1 cellular context compared by ENCODE assay signal in the genomic region with DNA sequence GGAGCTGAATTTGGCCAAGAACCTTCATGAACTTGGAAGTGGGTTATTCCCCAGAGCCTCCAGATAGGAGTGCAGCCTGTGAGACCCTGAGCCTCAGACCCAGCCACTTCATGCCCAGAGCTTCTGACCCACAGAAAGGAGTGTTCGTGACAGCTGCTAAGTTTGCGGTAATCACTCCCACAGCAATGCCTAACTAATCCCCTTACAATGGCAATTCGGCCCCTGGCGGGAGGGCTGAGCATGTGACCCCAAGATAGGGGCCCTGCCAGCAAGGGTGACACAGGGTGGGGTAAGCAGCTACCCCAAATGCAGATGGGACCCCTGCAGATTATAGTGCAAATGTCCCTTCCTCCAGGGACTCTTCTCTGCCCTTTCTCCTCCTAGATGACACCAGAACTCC.
TF ChIP-seq lines count a peak whose summit lies in the region.

No MANE protein-coding gene starts in this region.

TF ChIP-seq in endothelial cell of umbilical vein, 7 proteins besides CTCF, POLR2A, EP300 and RAD21 (continued from another document):
- TF ChIP-seq, protein P1, sequence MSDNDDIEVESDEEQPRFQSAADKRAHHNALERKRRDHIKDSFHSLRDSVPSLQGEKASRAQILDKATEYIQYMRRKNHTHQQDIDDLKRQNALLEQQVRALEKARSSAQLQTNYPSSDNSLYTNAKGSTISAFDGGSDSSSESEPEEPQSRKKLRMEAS (IDR thresholded peaks at IDR 0.05; ENCODE audit: insufficient read depth, insufficient read length): no peak
TF ChIP-seq in endothelial cell of umbilical vein: peak in this region for 0.
